In genomic region chr11:85076535-85077330, GRCh38 we compare ENCODE assay signal across 12 cellular contexts.
DNase-seq lines count a peak whose midpoint lies in the region; ATAC-seq and TF ChIP-seq lines count a peak whose summit lies in the region.
"Had no signal": no experiment of that assay in that cellular context is flagged by ENCODE, and none has a peak within 500 bp of the region (broad histone marks: within the 10 kb centered on the region; RNA-seq: fewer than 3 reads in every experiment).

No MANE protein-coding gene starts in this region.

- H3K27me3 ChIP-seq in OCI-LY3 (ENCODE audit: low read depth, low read length) (no peaks in the 10 kb centered on the region), foreskin keratinocyte (peaks cover 49% of the 10 kb centered on the region), smooth muscle cell (ENCODE audit: low read depth) (no peaks in the 10 kb centered on the region), ascending aorta (no peaks in the 10 kb centered on the region)
- H3K27me3 ChIP-seq: body of pancreas had no signal

- no peaks in the 10 kb centered on the region for H3K4me1 ChIP-seq in OCI-LY3 (ENCODE audit: low read length)
- H3K4me1 ChIP-seq in foreskin keratinocyte, result peaks cover 14% of the 10 kb centered on the region
- peaks cover 5% of the 10 kb centered on the region for H3K4me1 ChIP-seq in smooth muscle cell (ENCODE audit: low read depth)
- H3K4me1 ChIP-seq in ascending aorta, result no peaks in the 10 kb centered on the region
- H3K4me1 ChIP-seq: body of pancreas had no signal

- no peak overlapping the region for H3K27ac ChIP-seq in OCI-LY3 (ENCODE audit: low read length)
- H3K27ac ChIP-seq in foreskin keratinocyte, result no peak overlapping the region
- peak overlapping the region; percentile 13 for H3K27ac ChIP-seq in smooth muscle cell (ENCODE audit: low read depth)
- H3K27ac ChIP-seq in ascending aorta, result no peak overlapping the region
- H3K27ac ChIP-seq: body of pancreas, WERI-Rb-1 had no signal

- H4K20me1 ChIP-seq in OCI-LY3 (ENCODE audit: insufficient read depth, low read length) (no peaks in the 10 kb centered on the region), smooth muscle cell (ENCODE audit: low read depth) (no peaks in the 10 kb centered on the region)

- H3K4me2 ChIP-seq in OCI-LY3 (ENCODE audit: low read length) (no peak overlapping the region), smooth muscle cell (peak overlapping the region; percentile 57)

- TF ChIP-seq CTCF in OCI-LY3 (IDR thresholded peaks at IDR 0.05; ENCODE audit: low read depth, low read length) (no peak), foreskin keratinocyte (conservative IDR thresholded peaks at IDR 0.05) (no peak), smooth muscle cell (IDR thresholded peaks at IDR 0.05; ENCODE audit: borderline replicate concordance, insufficient read depth, poor library complexity, severe bottlenecking) (no peak), ascending aorta (IDR thresholded peaks at IDR 0.05) (no peak)

- ATAC-seq in foreskin keratinocyte, result peak; percentile 87
- ATAC-seq in GM19397 (IDR thresholded peaks at IDR 0.05; ENCODE audit: unreplicated experiment), result no peak
- ATAC-seq: body of pancreas had no signal

- H3K9me3 ChIP-seq in OCI-LY3 (ENCODE audit: insufficient read depth, low read length), result no peaks in the 10 kb centered on the region
- H3K9me3 ChIP-seq in smooth muscle cell (replicated peaks; ENCODE audit: low read depth), result no peaks in the 10 kb centered on the region
- H3K9me3 ChIP-seq in ascending aorta, result no peaks in the 10 kb centered on the region
- H3K9me3 ChIP-seq: body of pancreas had no signal

- H2AFZ ChIP-seq in OCI-LY3 (ENCODE audit: low read depth, low read length), result peak overlapping the region; percentile 8; the same call in 1 of the 2 replicates
- no peak overlapping the region for H2AFZ ChIP-seq in smooth muscle cell (ENCODE audit: low read depth)

- H3K4me3 ChIP-seq in OCI-LY3 (ENCODE audit: low read length) (no peak overlapping the region), smooth muscle cell (no peak overlapping the region), ascending aorta (no peak overlapping the region)
- H3K4me3 ChIP-seq: body of pancreas had no signal

- H3F3A ChIP-seq in smooth muscle cell (ENCODE audit: low read depth), result no peaks in the 10 kb centered on the region

- H3K79me2 ChIP-seq in OCI-LY3 (ENCODE audit: low read length) (no peaks in the 10 kb centered on the region), smooth muscle cell (ENCODE audit: low read depth) (no peaks in the 10 kb centered on the region)

- intact Hi-C loops in ascending aorta (cut with DNase I), result no loop called here

- no peak overlapping the region for H3K9ac ChIP-seq in OCI-LY3 (ENCODE audit: low read length)
- H3K9ac ChIP-seq in smooth muscle cell (ENCODE audit: low read depth), result no peak overlapping the region

- DNase-seq in SHP77 (lab: John Stamatoyannopoulos, UW) (peak; percentile 5 to 8), SHP77 treated with DMSO at 0.1 percent for 48 hours (lab: John Stamatoyannopoulos, UW) (no peak), foreskin keratinocyte (peak; percentile 69 to 86), smooth muscle cell (lab: John Stamatoyannopoulos, UW; ENCODE audit: unreplicated experiment) (no peak), ascending aorta (ENCODE audit: low spot score in 2 of 2) (no peak), NCI-H82 (lab: John Stamatoyannopoulos, UW) (no peak)
- DNase-seq: activated T-cell treated with anti-CD3 and anti-CD28 coated beads, Interleukin-2, amount 50 U/mL, for 1 hour; body of pancreas; erythroblast; WERI-Rb-1 had no signal

- H3K36me3 ChIP-seq in OCI-LY3 (replicated peaks; ENCODE audit: low read depth, low read length), result no peaks in the 10 kb centered on the region
- H3K36me3 ChIP-seq in smooth muscle cell (ENCODE audit: low read depth), result no peaks in the 10 kb centered on the region
- no peaks in the 10 kb centered on the region for H3K36me3 ChIP-seq in ascending aorta
- H3K36me3 ChIP-seq: WERI-Rb-1 had no signal

- 32% methylated on average over 3 of the region's 3 CpGs for WGBS in smooth muscle cell (ENCODE audit: low lambda C conversion rate)

Comparison
In these comparisons a context has a peak if more than half of its experiments do, and no peak if none do; other contexts are left out.
1. DNase-seq: peak in SHP77 (2 of 2) and foreskin keratinocyte (2 of 2); none in SHP77 treated with DMSO at 0.1 percent for 48 hours (single experiment), smooth muscle cell (single experiment), ascending aorta (0 of 2) and NCI-H82 (single experiment).